ENCODE assay signal across 1 cellular context in the genomic region with DNA sequence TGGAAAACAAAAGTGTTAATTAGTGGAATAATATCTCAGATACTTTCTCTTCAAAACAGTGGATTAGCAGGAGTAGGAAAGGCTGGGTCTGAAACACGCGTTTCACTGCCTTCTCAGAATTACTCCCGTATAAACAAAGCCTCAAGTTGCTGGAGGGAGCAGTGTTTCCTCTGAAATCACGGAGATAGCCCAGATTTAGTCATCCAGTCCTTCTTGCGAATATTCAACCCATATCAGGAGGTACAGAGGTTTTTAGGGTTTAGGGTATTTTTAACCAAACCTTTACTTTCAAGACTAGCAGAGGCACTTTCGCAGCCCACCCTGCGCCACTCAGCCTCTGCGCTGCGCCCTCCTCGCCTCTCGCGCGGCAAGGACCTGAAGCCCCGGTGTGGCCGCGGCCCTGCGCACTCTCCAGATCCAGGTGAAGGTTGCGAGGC.
TF ChIP-seq lines count a peak whose summit lies in the region.

No MANE protein-coding gene starts in this region.

TF ChIP-seq in K562, 482 proteins besides CTCF, POLR2A, EP300 and RAD21 (continued from another document):
- no peak for TF ChIP-seq MTA3 (IDR thresholded peaks at IDR 0.05; ENCODE audit: borderline replicate concordance)
- TF ChIP-seq, protein P1, sequence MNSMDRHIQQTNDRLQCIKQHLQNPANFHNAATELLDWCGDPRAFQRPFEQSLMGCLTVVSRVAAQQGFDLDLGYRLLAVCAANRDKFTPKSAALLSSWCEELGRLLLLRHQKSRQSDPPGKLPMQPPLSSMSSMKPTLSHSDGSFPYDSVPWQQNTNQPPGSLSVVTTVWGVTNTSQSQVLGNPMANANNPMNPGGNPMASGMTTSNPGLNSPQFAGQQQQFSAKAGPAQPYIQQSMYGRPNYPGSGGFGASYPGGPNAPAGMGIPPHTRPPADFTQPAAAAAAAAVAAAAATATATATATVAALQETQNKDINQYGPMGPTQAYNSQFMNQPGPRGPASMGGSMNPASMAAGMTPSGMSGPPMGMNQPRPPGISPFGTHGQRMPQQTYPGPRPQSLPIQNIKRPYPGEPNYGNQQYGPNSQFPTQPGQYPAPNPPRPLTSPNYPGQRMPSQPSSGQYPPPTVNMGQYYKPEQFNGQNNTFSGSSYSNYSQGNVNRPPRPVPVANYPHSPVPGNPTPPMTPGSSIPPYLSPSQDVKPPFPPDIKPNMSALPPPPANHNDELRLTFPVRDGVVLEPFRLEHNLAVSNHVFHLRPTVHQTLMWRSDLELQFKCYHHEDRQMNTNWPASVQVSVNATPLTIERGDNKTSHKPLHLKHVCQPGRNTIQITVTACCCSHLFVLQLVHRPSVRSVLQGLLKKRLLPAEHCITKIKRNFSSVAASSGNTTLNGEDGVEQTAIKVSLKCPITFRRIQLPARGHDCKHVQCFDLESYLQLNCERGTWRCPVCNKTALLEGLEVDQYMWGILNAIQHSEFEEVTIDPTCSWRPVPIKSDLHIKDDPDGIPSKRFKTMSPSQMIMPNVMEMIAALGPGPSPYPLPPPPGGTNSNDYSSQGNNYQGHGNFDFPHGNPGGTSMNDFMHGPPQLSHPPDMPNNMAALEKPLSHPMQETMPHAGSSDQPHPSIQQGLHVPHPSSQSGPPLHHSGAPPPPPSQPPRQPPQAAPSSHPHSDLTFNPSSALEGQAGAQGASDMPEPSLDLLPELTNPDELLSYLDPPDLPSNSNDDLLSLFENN (IDR thresholded peaks at IDR 0.05; ENCODE audit: low read depth in 2 of 2, low read length in 2 of 2), result no peak
- no peak for TF ChIP-seq ZNF583 (CRISPR knock-in tag; IDR thresholded peaks at IDR 0.05)
- TF ChIP-seq MAZ (CRISPR knock-in tag; conservative IDR thresholded peaks at IDR 0.05 in 1 of 2, IDR thresholded peaks at IDR 0.05 in 1 of 2), result no peak
- no peak for TF ChIP-seq LEF1 (IDR thresholded peaks at IDR 0.05)
- TF ChIP-seq, protein P2, sequence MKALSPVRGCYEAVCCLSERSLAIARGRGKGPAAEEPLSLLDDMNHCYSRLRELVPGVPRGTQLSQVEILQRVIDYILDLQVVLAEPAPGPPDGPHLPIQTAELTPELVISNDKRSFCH (CRISPR knock-in tag; IDR thresholded peaks at IDR 0.05), result no peak
- TF ChIP-seq, protein P2 (tag; IDR thresholded peaks at IDR 0.05), result no peak
- TF ChIP-seq RAD51 (IDR thresholded peaks at IDR 0.05; ENCODE audit: borderline replicate concordance, low read depth), result no peak
- TF ChIP-seq CREB1 (IDR thresholded peaks at IDR 0.05), result no peak
- TF ChIP-seq CREB1 (CRISPR knock-in tag; IDR thresholded peaks at IDR 0.05), result no peak
